Comparison of ENCODE assay signal across 16 cellular contexts in the genomic region with DNA sequence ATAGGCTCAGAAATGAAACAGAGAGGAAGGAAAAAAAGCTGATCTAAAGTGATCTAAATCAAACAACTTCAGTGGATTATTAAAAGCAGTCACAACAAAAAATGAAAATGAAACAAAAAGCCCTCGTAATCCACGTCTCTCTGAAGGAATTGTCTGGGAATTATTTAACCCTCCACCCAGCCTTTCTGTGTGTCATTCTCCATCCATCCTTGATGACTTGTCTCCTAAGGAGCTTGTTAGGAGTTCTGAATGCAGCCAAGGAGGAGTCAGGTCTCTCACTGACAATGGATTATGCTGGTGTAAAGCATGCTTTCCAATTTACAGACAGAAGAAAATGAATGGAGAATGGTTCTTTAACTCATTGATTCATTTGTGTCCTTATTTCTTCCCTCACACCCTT.
DNase-seq lines count a peak whose midpoint lies in the region; ATAC-seq and TF ChIP-seq lines count a peak whose summit lies in the region.
"Had no signal": no experiment of that assay in that cellular context is flagged by ENCODE, and none has a peak within 500 bp of the region (broad histone marks: within the 10 kb centered on the region; RNA-seq: fewer than 3 reads in every experiment).

No MANE protein-coding gene starts in this region.

- H3K9me3 ChIP-seq in DND-41 (ENCODE audit: insufficient read depth, low read length, severe bottlenecking) (no peaks in the 10 kb centered on the region), OCI-LY3 (ENCODE audit: insufficient read depth, low read length) (no peaks in the 10 kb centered on the region), duodenal mucosa (ENCODE audit: control insufficient read depth in 1 of 2, low read length in 2 of 2) (no peaks in the 10 kb centered on the region), skeletal muscle satellite cell (replicated peaks; ENCODE audit: low read length) (no peaks in the 10 kb centered on the region)
- H3K9me3 ChIP-seq: body of pancreas, gastrocnemius medialis had no signal

- H4K20me1 ChIP-seq in DND-41 (ENCODE audit: insufficient read depth, low read length) (no peaks in the 10 kb centered on the region), OCI-LY3 (ENCODE audit: insufficient read depth, low read length) (no peaks in the 10 kb centered on the region)

- H3K27ac ChIP-seq in DND-41 (ENCODE audit: low read length) (no peak overlapping the region), OCI-LY3 (ENCODE audit: low read length) (no peak overlapping the region), duodenal mucosa (ENCODE audit: low read depth, low read length) (no peak overlapping the region)
- H3K27ac ChIP-seq: body of pancreas, gastrocnemius medialis, KMS-11 had no signal

- H3K9ac ChIP-seq in DND-41 (ENCODE audit: low read depth, low read length) (no peak overlapping the region), OCI-LY3 (ENCODE audit: low read length) (no peak overlapping the region), duodenal mucosa (ENCODE audit: low read depth in 1 of 2, low read length in 2 of 2) (peak overlapping the region in 1 of 2 donors; percentile 34), skeletal muscle satellite cell (ENCODE audit: low read depth, low read length) (peak overlapping the region; percentile 27)
- H3K9ac ChIP-seq: KMS-11 had no signal

- H2AFZ ChIP-seq in DND-41 (ENCODE audit: low read depth, low read length): 0 out of 2 replicates have a peak overlapping the region, but pooled peaks have one; percentile 29
- H2AFZ ChIP-seq in OCI-LY3 (ENCODE audit: low read depth, low read length): no peak overlapping the region

- H3K27me3 ChIP-seq in DND-41 (ENCODE audit: insufficient read depth, low read length, poor library complexity) (no peaks in the 10 kb centered on the region), OCI-LY3 (ENCODE audit: low read depth, low read length) (no peaks in the 10 kb centered on the region), duodenal mucosa (ENCODE audit: control insufficient read depth in 1 of 2, insufficient read depth in 2 of 2, low read length in 2 of 2) (no peaks in the 10 kb centered on the region), skeletal muscle satellite cell (ENCODE audit: control insufficient read depth, insufficient read depth, low read length) (no peaks in the 10 kb centered on the region)
- H3K27me3 ChIP-seq: body of pancreas, gastrocnemius medialis had no signal

- H3K4me1 ChIP-seq in DND-41 (ENCODE audit: insufficient read depth, low read length) (peaks cover 34% of the 10 kb centered on the region), OCI-LY3 (ENCODE audit: low read length) (no peaks in the 10 kb centered on the region), duodenal mucosa (ENCODE audit: control insufficient read depth in 1 of 2, insufficient read depth in 2 of 2, low read length in 2 of 2) (peaks cover 8 to 15% of the 10 kb centered on the region in 2 donors), skeletal muscle satellite cell (ENCODE audit: control insufficient read depth, insufficient read depth, low read length) (peaks cover 7% of the 10 kb centered on the region)
- H3K4me1 ChIP-seq: body of pancreas, gastrocnemius medialis had no signal

- no peak for TF ChIP-seq CTCF in DND-41 (IDR thresholded peaks at IDR 0.05; ENCODE audit: borderline replicate concordance, extremely low read depth, low read length, poor library complexity, severe bottlenecking)
- no peak for TF ChIP-seq CTCF in OCI-LY3 (IDR thresholded peaks at IDR 0.05; ENCODE audit: low read depth, low read length)

- no peaks in the 10 kb centered on the region for H3K36me3 ChIP-seq in DND-41 (ENCODE audit: insufficient read depth, low read length)
- no peaks in the 10 kb centered on the region for H3K36me3 ChIP-seq in OCI-LY3 (replicated peaks; ENCODE audit: low read depth, low read length)
- no peaks in the 10 kb centered on the region for H3K36me3 ChIP-seq in duodenal mucosa (ENCODE audit: control insufficient read depth in 1 of 2, insufficient read depth in 2 of 2, low read length in 2 of 2)
- H3K36me3 ChIP-seq in skeletal muscle satellite cell (ENCODE audit: insufficient read depth, low read length): no peaks in the 10 kb centered on the region
- H3K36me3 ChIP-seq: gastrocnemius medialis had no signal

- ATAC-seq in DND-41 (ENCODE audit: insufficient read depth, low read depth): no peak
- no peak for ATAC-seq in GM18867 (IDR thresholded peaks at IDR 0.05; ENCODE audit: unreplicated experiment)
- ATAC-seq: body of pancreas, gastrocnemius medialis, right cardiac atrium had no signal

- DNase-seq in DND-41 (no peak), NCI-H2081 treated with DMSO at 0.1 percent for 48 hours (lab: John Stamatoyannopoulos, UW) (no peak), HUDEP-2 (lab: John Stamatoyannopoulos, UW; ENCODE audit: unreplicated experiment in 76 of 76) (no peak), superior temporal gyrus (ENCODE audit: extremely low spot score) (no peak)
- DNase-seq: activated CD4-positive, alpha-beta memory T cell treated with anti-CD3 and anti-CD28 coated beads for 36 hours; body of pancreas; CD4-positive, CD25-positive, alpha-beta regulatory T cell; gastrocnemius medialis; NCI-H1436; right cardiac atrium; stimulated activated CD4-positive, alpha-beta T cell treated with anti-CD3 and anti-CD28 coated beads, Interleukin-4, amount 100 ng/mL, for 1 hour had no signal

- H3K79me2 ChIP-seq in DND-41 (ENCODE audit: insufficient read depth, low read length) (no peaks in the 10 kb centered on the region), OCI-LY3 (ENCODE audit: low read length) (no peaks in the 10 kb centered on the region)

- no peak overlapping the region for H3K4me3 ChIP-seq in DND-41 (ENCODE audit: low read depth in 1 of 2, low read length in 2 of 2)
- no peak overlapping the region for H3K4me3 ChIP-seq in OCI-LY3 (ENCODE audit: low read length)
- H3K4me3 ChIP-seq in duodenal mucosa (ENCODE audit: low read depth in 1 of 2, low read length in 2 of 2): peak overlapping the region; percentile 27 to 34
- peak overlapping the region; percentile 24 for H3K4me3 ChIP-seq in skeletal muscle satellite cell (ENCODE audit: low read length)
- H3K4me3 ChIP-seq: body of pancreas, gastrocnemius medialis had no signal

- H3K4me2 ChIP-seq in DND-41 (ENCODE audit: insufficient read depth, low read length) (0 out of 2 replicates have a peak overlapping the region, but pooled peaks have one; percentile 8), OCI-LY3 (ENCODE audit: low read length) (peak overlapping the region; percentile 28), skeletal muscle satellite cell (ENCODE audit: low read length) (peak overlapping the region; percentile 44)
- H3K4me2 ChIP-seq: KMS-11 had no signal

Comparison
In these comparisons a context has a peak if more than half of its experiments do, and no peak if none do; other contexts are left out.
1. H3K4me3 ChIP-seq: peak in duodenal mucosa (2 of 2) and skeletal muscle satellite cell (single experiment); none in DND-41 (0 of 2) and OCI-LY3 (single experiment).
2. Peak in every context shown above with its lines, with median percentiles within 50 percentile points of each other: H3K4me2 ChIP-seq.